1 cellular context compared by ENCODE assay signal in the genomic region with DNA sequence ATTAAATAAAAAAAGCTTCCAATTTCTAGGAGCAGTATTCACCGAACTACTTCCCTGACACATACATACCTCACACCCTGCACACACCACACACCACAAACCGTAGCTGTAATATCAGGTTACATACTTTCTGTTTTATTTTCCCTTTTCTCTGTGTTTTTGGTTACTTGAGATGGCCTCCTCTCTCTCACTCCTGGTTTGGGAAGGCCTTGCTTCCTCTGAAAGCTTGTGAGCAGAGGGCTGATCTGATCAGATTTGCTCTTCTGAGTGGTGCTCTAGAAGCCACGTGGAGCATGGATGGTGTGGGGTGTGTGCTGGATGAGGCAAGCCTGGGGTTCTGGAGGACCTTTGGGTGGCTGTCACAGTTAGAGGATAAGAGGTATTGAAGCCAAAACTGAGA.
TF ChIP-seq lines count a peak whose summit lies in the region.

No MANE protein-coding gene starts in this region.

TF ChIP-seq in H1, 55 proteins besides CTCF, POLR2A, EP300 and RAD21 (continued from another document):
- TF ChIP-seq HDAC2 (IDR thresholded peaks at IDR 0.05; ENCODE audit: borderline replicate concordance in 1 of 2, low read depth in 2 of 2, low read length in 2 of 2), result no peak
- TF ChIP-seq KDM4A (IDR thresholded peaks at IDR 0.05; ENCODE audit: low read depth, low read length, severe bottlenecking), result no peak
TF ChIP-seq in H1: peak in this region for 0.
